In the genomic region with DNA sequence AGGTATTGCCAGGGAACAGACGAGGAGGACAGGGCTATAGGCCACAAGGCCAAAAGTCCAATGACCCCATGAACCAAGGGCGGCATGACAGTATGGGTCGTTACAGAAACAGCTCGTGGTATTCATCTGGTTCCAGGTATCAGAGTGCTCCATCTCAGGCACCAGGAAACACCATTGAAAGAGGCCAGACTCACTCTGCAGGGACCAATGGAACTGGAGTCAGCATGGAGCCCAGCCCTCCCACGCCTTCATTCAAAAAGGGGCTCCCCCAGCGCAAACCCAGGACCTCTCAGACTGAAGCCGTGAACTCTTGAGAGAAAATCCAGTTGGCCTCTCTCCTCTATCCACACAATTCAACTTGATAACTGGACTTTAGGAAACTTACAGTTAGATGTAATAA, we compare ENCODE assay signal across 24 cellular contexts. TPM values are rescaled to one million over a fixed set of nuclear protein-coding genes. Genes with fewer than 3 reads are reported as not detected.
"Had no signal": no experiment of that assay in that cellular context is flagged by ENCODE, and none has a peak within 500 bp of the region (broad histone marks: within the 10 kb centered on the region; RNA-seq: fewer than 3 reads in every experiment).

No MANE protein-coding gene starts in this region.

- H3K36me3 Mint-ChIP-seq: stimulated activated effector memory CD8-positive, alpha-beta T cell treated with anti-CD3 and anti-CD28 coated beads, Interleukin-12 subunit alpha, Interleukin-12 subunit beta, amount 100 ng/mL, for 72 hours had no signal

- H3K9me3 Mint-ChIP-seq: naive thymus-derived CD8-positive, alpha-beta T cell; natural killer cell treated with Interleukin-12 subunit alpha and Interleukin-12 subunit beta and Interleukin-15 and Interleukin-18, amount 100 ng/mL, for 72 hours; neural progenitor cell; stimulated activated effector memory CD8-positive, alpha-beta T cell treated with anti-CD3 and anti-CD28 coated beads, Interleukin-12 subunit alpha, Interleukin-12 subunit beta, amount 100 ng/mL, for 72 hours; stimulated activated naive B cell treated with anti-CD40 and anti-IgM and Interleukin-4, amounts not matched to agents 10 μg/mL and 1 μg/mL and 100 μg/mL, for 72 hours; stimulated activated naive CD8-positive, alpha-beta T cell treated with anti-CD3 and anti-CD28 coated beads, Interleukin-15, Interleukin-2, amounts not matched to agents 100 ng/mL and 50 ng/mL, for 24 hours had no signal

- H3K27me3 Mint-ChIP-seq: naive thymus-derived CD8-positive, alpha-beta T cell; natural killer cell treated with Interleukin-12 subunit alpha and Interleukin-12 subunit beta and Interleukin-15 and Interleukin-18, amount 100 ng/mL, for 72 hours; progenitor cell of endocrine pancreas; stimulated activated naive B cell treated with anti-CD40 and anti-IgM and Interleukin-4, amounts not matched to agents 10 μg/mL and 1 μg/mL and 100 μg/mL, for 72 hours; stimulated activated naive CD8-positive, alpha-beta T cell treated with anti-CD3 and anti-CD28 coated beads, Interleukin-15, Interleukin-2, amounts not matched to agents 100 ng/mL and 50 ng/mL, for 24 hours had no signal

- H3K4me3 Mint-ChIP-seq: naive thymus-derived CD8-positive, alpha-beta T cell; natural killer cell treated with Interleukin-12 subunit alpha and Interleukin-12 subunit beta and Interleukin-15 and Interleukin-18, amount 100 ng/mL, for 72 hours; neural progenitor cell; stimulated activated effector memory CD8-positive, alpha-beta T cell treated with anti-CD3 and anti-CD28 coated beads, Interleukin-12 subunit alpha, Interleukin-12 subunit beta, amount 100 ng/mL, for 72 hours; stimulated activated naive B cell treated with anti-CD40 and anti-IgM and Interleukin-4, amounts not matched to agents 10 μg/mL and 1 μg/mL and 100 μg/mL, for 72 hours; stimulated activated naive CD8-positive, alpha-beta T cell treated with anti-CD3 and anti-CD28 coated beads, Interleukin-15, Interleukin-2, amounts not matched to agents 100 ng/mL and 50 ng/mL, for 24 hours had no signal

- H3K4me1 Mint-ChIP-seq: neural progenitor cell; stimulated activated effector memory CD8-positive, alpha-beta T cell treated with anti-CD3 and anti-CD28 coated beads, Interleukin-12 subunit alpha, Interleukin-12 subunit beta, amount 100 ng/mL, for 72 hours had no signal

- H3K27ac Mint-ChIP-seq: naive thymus-derived CD8-positive, alpha-beta T cell; natural killer cell treated with Interleukin-12 subunit alpha and Interleukin-12 subunit beta and Interleukin-15 and Interleukin-18, amount 100 ng/mL, for 72 hours; neural progenitor cell; stimulated activated effector memory CD8-positive, alpha-beta T cell treated with anti-CD3 and anti-CD28 coated beads, Interleukin-12 subunit alpha, Interleukin-12 subunit beta, amount 100 ng/mL, for 72 hours; stimulated activated naive B cell treated with anti-CD40 and anti-IgM and Interleukin-4, amounts not matched to agents 10 μg/mL and 1 μg/mL and 100 μg/mL, for 72 hours; stimulated activated naive CD8-positive, alpha-beta T cell treated with anti-CD3 and anti-CD28 coated beads, Interleukin-15, Interleukin-2, amounts not matched to agents 100 ng/mL and 50 ng/mL, for 24 hours had no signal

- ATAC-seq: naive thymus-derived CD8-positive, alpha-beta T cell; natural killer cell treated with Interleukin-12 subunit alpha and Interleukin-12 subunit beta and Interleukin-15 and Interleukin-18, amount 100 ng/mL, for 72 hours; psoas muscle; right cardiac atrium; right lobe of liver; stimulated activated effector memory CD8-positive, alpha-beta T cell treated with anti-CD3 and anti-CD28 coated beads, Interleukin-12 subunit alpha, Interleukin-12 subunit beta, amount 100 ng/mL, for 72 hours; stimulated activated naive B cell treated with anti-CD40 and anti-IgM and Interleukin-4, amounts not matched to agents 10 μg/mL and 1 μg/mL and 100 μg/mL, for 72 hours had no signal

- DNase-seq: naive thymus-derived CD8-positive, alpha-beta T cell; pancreas; psoas muscle; right cardiac atrium; right lobe of liver; sigmoid colon; small intestine; stimulated activated CD4-positive, alpha-beta T cell treated with anti-CD3 and anti-CD28 coated beads, Interleukin-15, amount 100 ng/mL, for 24 hours; stimulated activated CD4-positive, alpha-beta T cell treated with anti-CD3 and anti-CD28 coated beads, Interleukin-2, amount 100 ng/mL, for 24 hours; stimulated activated CD4-positive, alpha-beta T cell treated with anti-CD3 and anti-CD28 coated beads, Interleukin-2, amount 100 ng/mL, for 48 hours; stimulated activated CD4-positive, alpha-beta T cell treated with anti-CD3 and anti-CD28 coated beads, Interleukin-4, amount 100 ng/mL, for 24 hours; stimulated activated naive B cell treated with anti-CD40 and anti-IgM and Interleukin-4, amounts not matched to agents 10 μg/mL and 1 μg/mL and 100 μg/mL, for 72 hours; stimulated activated naive CD4-positive, alpha-beta T cell treated with Interleukin-2 at 50 U/mL for 16 hours; stomach; thyroid gland; trophoblast cell; upper lobe of left lung had no signal

RNA-seq across cellular contexts. Expression of a gene that starts 12.9 kb away (rescaled TPM):
- total RNA-seq: subcutaneous adipose tissue, vagina had no signal
